ENCODE assay signal across 1 cellular context in genomic region chr5:1105350-1106265, GRCh38.
A peak's percentile ranks its signal among the peaks of the same experiment; 100 is the strongest.
TF ChIP-seq lines count a peak whose summit lies in the region.

No MANE protein-coding gene starts in this region.

TF ChIP-seq in HepG2, 621 proteins besides CTCF, POLR2A, EP300 and RAD21 (continued from another document and continues in another):
- TF ChIP-seq ZNF574 (CRISPR knock-in tag; IDR thresholded peaks at IDR 0.05) = peak; percentile 30; the same call in 1 of the 2 replicates
- no peak for TF ChIP-seq BHLHE40 (IDR thresholded peaks at IDR 0.05; ENCODE audit: low read length)
- TF ChIP-seq ARID5B (CRISPR knock-in tag; IDR thresholded peaks at IDR 0.05) = peak; percentile 69
- peak; percentile 57; the same call in 1 of the 2 replicates for TF ChIP-seq MYC (CRISPR knock-in tag; IDR thresholded peaks at IDR 0.05; ENCODE audit: borderline replicate concordance)
- TF ChIP-seq JUND (CRISPR knock-in tag; IDR thresholded peaks at IDR 0.05) = no peak
- TF ChIP-seq ATF3 (CRISPR knock-in tag; IDR thresholded peaks at IDR 0.05) = peak; percentile 17; the same call in 1 of the 2 replicates
- TF ChIP-seq ARNT2 (CRISPR knock-in tag; IDR thresholded peaks at IDR 0.05; ENCODE audit: low read depth) = no peak; the same call in 1 of the 2 replicates
- TF ChIP-seq ZNF629 (CRISPR knock-in tag; conservative IDR thresholded peaks at IDR 0.05) = 0 out of 2 replicates have a peak, but pooled peaks have one; percentile 11
- peak; percentile 26; the same call in 1 of the 2 replicates for TF ChIP-seq KDM2A (CRISPR knock-in tag; IDR thresholded peaks at IDR 0.05; ENCODE audit: borderline replicate concordance, low read depth)
- TF ChIP-seq ZNF691 (CRISPR knock-in tag; IDR thresholded peaks at IDR 0.05; ENCODE audit: borderline replicate concordance, low read depth) = 0 out of 2 replicates have a peak, but pooled peaks have one; percentile 20
- TF ChIP-seq ELF3 (CRISPR knock-in tag; IDR thresholded peaks at IDR 0.05) = peak; percentile 59; the same call in 1 of the 2 replicates
- TF ChIP-seq ZNF275 (CRISPR knock-in tag; IDR thresholded peaks at IDR 0.05; ENCODE audit: borderline replicate concordance) = 0 out of 2 replicates have a peak, but pooled peaks have one; percentile 42
- peak; percentile 45; the same call in 1 of the 2 replicates for TF ChIP-seq ZMYM4 (CRISPR knock-in tag; IDR thresholded peaks at IDR 0.05)
- no peak for TF ChIP-seq ZNF367 (CRISPR knock-in tag; IDR thresholded peaks at IDR 0.05; ENCODE audit: borderline replicate concordance)
- peak; percentile 97 for TF ChIP-seq SAP130 (CRISPR knock-in tag; IDR thresholded peaks at IDR 0.05; ENCODE audit: low read depth)
- peak; percentile 67; the same call in 1 of the 2 replicates for TF ChIP-seq KDM6A (CRISPR knock-in tag; IDR thresholded peaks at IDR 0.05; ENCODE audit: low read depth)
- TF ChIP-seq ATAD3A (CRISPR knock-in tag; IDR thresholded peaks at IDR 0.05) = no peak
- TF ChIP-seq HHEX (CRISPR knock-in tag; IDR thresholded peaks at IDR 0.05) = 0 out of 2 replicates have a peak, but pooled peaks have one; percentile 20
- peak; percentile 9; the same call in 1 of the 2 replicates for TF ChIP-seq ZNF33A (CRISPR knock-in tag; IDR thresholded peaks at IDR 0.05; ENCODE audit: borderline replicate concordance)
- peak; percentile 64; the same call in 1 of the 2 replicates for TF ChIP-seq ZNF678 (CRISPR knock-in tag; IDR thresholded peaks at IDR 0.05)
- TF ChIP-seq MTA1 (CRISPR knock-in tag; IDR thresholded peaks at IDR 0.05; ENCODE audit: borderline replicate concordance) = peak; percentile 88
- peak; percentile 28; the same call in 1 of the 2 replicates for TF ChIP-seq UBTF (CRISPR knock-in tag; IDR thresholded peaks at IDR 0.05)
- TF ChIP-seq MNT (IDR thresholded peaks at IDR 0.05) = 0 out of 2 replicates have a peak, but pooled peaks have one; percentile 14
- TF ChIP-seq ZNF563 (CRISPR knock-in tag; IDR thresholded peaks at IDR 0.05) = peak; percentile 63; the same call in 1 of the 2 replicates
- no peak for TF ChIP-seq FOXP1 (IDR thresholded peaks at IDR 0.05)
- TF ChIP-seq FOXP1 (CRISPR knock-in tag; IDR thresholded peaks at IDR 0.05) = peak; percentile 10; the same call in 1 of the 2 replicates
- TF ChIP-seq, protein P1, sequence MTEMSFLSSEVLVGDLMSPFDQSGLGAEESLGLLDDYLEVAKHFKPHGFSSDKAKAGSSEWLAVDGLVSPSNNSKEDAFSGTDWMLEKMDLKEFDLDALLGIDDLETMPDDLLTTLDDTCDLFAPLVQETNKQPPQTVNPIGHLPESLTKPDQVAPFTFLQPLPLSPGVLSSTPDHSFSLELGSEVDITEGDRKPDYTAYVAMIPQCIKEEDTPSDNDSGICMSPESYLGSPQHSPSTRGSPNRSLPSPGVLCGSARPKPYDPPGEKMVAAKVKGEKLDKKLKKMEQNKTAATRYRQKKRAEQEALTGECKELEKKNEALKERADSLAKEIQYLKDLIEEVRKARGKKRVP (CRISPR knock-in tag; IDR thresholded peaks at IDR 0.05) = peak in 1 of 2 experiments; percentile 51; a peak in 1 of 4 replicates
- no peak for TF ChIP-seq ZNF24 (IDR thresholded peaks at IDR 0.05)
- 0 out of 2 replicates have a peak, but pooled peaks have one; percentile 22 for TF ChIP-seq ZNF354B (CRISPR knock-in tag; IDR thresholded peaks at IDR 0.05)
- TF ChIP-seq HES4 (CRISPR knock-in tag; IDR thresholded peaks at IDR 0.05; ENCODE audit: borderline replicate concordance) = no peak
- 0 out of 2 replicates have a peak, but pooled peaks have one; percentile 9 for TF ChIP-seq ZNF225 (CRISPR knock-in tag; IDR thresholded peaks at IDR 0.05)
- TF ChIP-seq ZC3H4 (CRISPR knock-in tag; IDR thresholded peaks at IDR 0.05; ENCODE audit: borderline replicate concordance) = 0 out of 2 replicates have a peak, but pooled peaks have one; percentile 12
- TF ChIP-seq ZNF446 (CRISPR knock-in tag; IDR thresholded peaks at IDR 0.05) = peak; percentile 47; the same call in 1 of the 2 replicates
- TF ChIP-seq ZNF570 (CRISPR knock-in tag; IDR thresholded peaks at IDR 0.05; ENCODE audit: borderline replicate concordance) = 0 out of 2 replicates have a peak, but pooled peaks have one; percentile 57
- TF ChIP-seq TCF12 (IDR thresholded peaks at IDR 0.05) = no peak
- peak; percentile 80; the same call in 1 of the 2 replicates for TF ChIP-seq TCF12 (CRISPR knock-in tag; IDR thresholded peaks at IDR 0.05)
- TF ChIP-seq FOXC1 (CRISPR knock-in tag; IDR thresholded peaks at IDR 0.05; ENCODE audit: borderline replicate concordance) = peak; percentile 47; the same call in 1 of the 2 replicates
- TF ChIP-seq EEA1 (CRISPR knock-in tag; IDR thresholded peaks at IDR 0.05; ENCODE audit: borderline replicate concordance) = no peak
- 0 out of 2 replicates have a peak, but pooled peaks have one; percentile 7 for TF ChIP-seq ZNF30 (CRISPR knock-in tag; IDR thresholded peaks at IDR 0.05)
- TF ChIP-seq ZMYM2 (CRISPR knock-in tag; IDR thresholded peaks at IDR 0.05) = peak; percentile 66; the same call in 1 of the 2 replicates
- TF ChIP-seq, protein P2, sequence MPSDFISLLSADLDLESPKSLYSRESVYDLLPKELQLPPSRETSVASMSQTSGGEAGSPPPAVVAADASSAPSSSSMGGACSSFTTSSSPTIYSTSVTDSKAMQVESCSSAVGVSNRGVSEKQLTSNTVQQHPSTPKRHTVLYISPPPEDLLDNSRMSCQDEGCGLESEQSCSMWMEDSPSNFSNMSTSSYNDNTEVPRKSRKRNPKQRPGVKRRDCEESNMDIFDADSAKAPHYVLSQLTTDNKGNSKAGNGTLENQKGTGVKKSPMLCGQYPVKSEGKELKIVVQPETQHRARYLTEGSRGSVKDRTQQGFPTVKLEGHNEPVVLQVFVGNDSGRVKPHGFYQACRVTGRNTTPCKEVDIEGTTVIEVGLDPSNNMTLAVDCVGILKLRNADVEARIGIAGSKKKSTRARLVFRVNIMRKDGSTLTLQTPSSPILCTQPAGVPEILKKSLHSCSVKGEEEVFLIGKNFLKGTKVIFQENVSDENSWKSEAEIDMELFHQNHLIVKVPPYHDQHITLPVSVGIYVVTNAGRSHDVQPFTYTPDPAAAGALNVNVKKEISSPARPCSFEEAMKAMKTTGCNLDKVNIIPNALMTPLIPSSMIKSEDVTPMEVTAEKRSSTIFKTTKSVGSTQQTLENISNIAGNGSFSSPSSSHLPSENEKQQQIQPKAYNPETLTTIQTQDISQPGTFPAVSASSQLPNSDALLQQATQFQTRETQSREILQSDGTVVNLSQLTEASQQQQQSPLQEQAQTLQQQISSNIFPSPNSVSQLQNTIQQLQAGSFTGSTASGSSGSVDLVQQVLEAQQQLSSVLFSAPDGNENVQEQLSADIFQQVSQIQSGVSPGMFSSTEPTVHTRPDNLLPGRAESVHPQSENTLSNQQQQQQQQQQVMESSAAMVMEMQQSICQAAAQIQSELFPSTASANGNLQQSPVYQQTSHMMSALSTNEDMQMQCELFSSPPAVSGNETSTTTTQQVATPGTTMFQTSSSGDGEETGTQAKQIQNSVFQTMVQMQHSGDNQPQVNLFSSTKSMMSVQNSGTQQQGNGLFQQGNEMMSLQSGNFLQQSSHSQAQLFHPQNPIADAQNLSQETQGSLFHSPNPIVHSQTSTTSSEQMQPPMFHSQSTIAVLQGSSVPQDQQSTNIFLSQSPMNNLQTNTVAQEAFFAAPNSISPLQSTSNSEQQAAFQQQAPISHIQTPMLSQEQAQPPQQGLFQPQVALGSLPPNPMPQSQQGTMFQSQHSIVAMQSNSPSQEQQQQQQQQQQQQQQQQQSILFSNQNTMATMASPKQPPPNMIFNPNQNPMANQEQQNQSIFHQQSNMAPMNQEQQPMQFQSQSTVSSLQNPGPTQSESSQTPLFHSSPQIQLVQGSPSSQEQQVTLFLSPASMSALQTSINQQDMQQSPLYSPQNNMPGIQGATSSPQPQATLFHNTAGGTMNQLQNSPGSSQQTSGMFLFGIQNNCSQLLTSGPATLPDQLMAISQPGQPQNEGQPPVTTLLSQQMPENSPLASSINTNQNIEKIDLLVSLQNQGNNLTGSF (CRISPR knock-in tag; IDR thresholded peaks at IDR 0.05) = no peak
